27 cellular contexts compared by ENCODE assay signal in genomic region chr6:124755321-124755720, GRCh38.
"Had no signal": no experiment of that assay in that cellular context is flagged by ENCODE, and none has a peak within 500 bp of the region (broad histone marks: within the 10 kb centered on the region; RNA-seq: fewer than 3 reads in every experiment).

No MANE protein-coding gene starts in this region.

- H3K36me3 ChIP-seq: colonic mucosa, esophagus muscularis mucosa, esophagus squamous epithelium, gastrocnemius medialis, gastroesophageal sphincter, heart left ventricle, heart right ventricle had no signal

- H3K27ac ChIP-seq: colonic mucosa, coronary artery, dorsolateral prefrontal cortex, epithelial cell of prostate, esophagus muscularis mucosa, esophagus squamous epithelium, foreskin keratinocyte, gastrocnemius medialis, gastroesophageal sphincter, heart left ventricle, heart right ventricle had no signal

- DNase-seq: colonic mucosa; cortex of kidney; dermis blood vessel endothelial cell; dorsolateral prefrontal cortex; effector CD4-positive, alpha-beta T cell; effector CD8-positive, alpha-beta T cell; effector memory CD4-positive, alpha-beta T cell; effector memory CD8-positive, alpha-beta T cell; endodermal cell; erythroblast; esophagus squamous epithelium; foreskin fibroblast; foreskin keratinocyte; foreskin melanocyte; gastrocnemius medialis; glutamatergic neuron; head of caudate nucleus; heart left ventricle; heart right ventricle had no signal

- ATAC-seq: effector memory CD8-positive, alpha-beta T cell; esophagus mucosa; foreskin keratinocyte; gastrocnemius medialis; gastroesophageal sphincter; heart left ventricle; heart right ventricle had no signal

- H3K4me1 ChIP-seq: colonic mucosa, esophagus squamous epithelium, foreskin keratinocyte, gastrocnemius medialis, gastroesophageal sphincter, heart left ventricle, heart right ventricle had no signal

- H3K27me3 ChIP-seq: colonic mucosa, dorsolateral prefrontal cortex, esophagus muscularis mucosa, esophagus squamous epithelium, gastrocnemius medialis, gastroesophageal sphincter, heart left ventricle, heart right ventricle had no signal

- H3K4me3 ChIP-seq: colonic mucosa, coronary artery, dorsolateral prefrontal cortex, esophagus muscularis mucosa, esophagus squamous epithelium, gastrocnemius medialis, gastroesophageal sphincter, heart left ventricle, heart right ventricle had no signal

- FAIRE-seq: colon, endometrium, endothelial cell of umbilical vein had no signal

- H3K9me3 ChIP-seq: colonic mucosa, esophagus muscularis mucosa, esophagus squamous epithelium, gastrocnemius medialis, gastroesophageal sphincter had no signal
